Comparison of ENCODE assay signal across 2 cellular contexts in the genomic region with DNA sequence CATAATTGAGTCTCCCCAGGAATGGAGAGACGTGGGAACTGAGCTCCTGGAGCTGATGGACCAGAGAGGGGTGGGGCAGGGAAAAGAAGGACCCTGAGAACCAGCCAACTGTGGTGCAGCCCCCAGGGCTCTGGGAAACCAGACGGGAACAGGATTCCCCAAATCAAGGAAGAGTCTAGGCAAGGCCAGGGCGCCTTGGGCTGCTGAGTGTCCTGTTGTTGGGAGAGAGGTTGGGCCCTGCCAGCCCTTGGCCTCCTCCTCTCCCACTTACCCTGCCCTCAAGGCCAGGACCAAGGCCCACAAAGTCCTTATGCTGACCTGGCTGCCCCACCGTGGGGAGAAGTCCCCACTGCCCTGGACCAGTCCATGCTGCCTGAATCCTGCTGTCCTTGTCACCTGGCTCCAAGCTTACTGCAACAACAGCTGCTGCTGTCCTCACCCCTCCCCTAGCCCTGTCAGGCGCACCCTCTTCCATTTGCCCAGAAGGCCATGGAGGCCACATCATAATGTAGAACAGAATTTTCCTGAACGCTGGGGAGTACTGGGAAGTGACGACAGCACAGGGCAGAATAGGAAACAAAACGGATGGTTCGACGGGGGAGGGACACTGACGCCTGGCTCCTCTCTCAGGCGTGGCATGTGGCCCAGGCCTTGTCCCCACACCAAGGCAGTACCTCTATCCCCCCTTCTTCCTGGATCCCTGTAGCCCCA.
TF ChIP-seq lines count a peak whose summit lies in the region.

No MANE protein-coding gene starts in this region.

TF ChIP-seq in IMR-90, 13 proteins besides CTCF, POLR2A, EP300 and RAD21:
- no peak for TF ChIP-seq RFX5 (IDR thresholded peaks at IDR 0.05; ENCODE audit: low read depth, low read length)
- TF ChIP-seq NFE2L2 (IDR thresholded peaks at IDR 0.05; ENCODE audit: low read depth, low read length), result no peak
- TF ChIP-seq, protein P1, sequence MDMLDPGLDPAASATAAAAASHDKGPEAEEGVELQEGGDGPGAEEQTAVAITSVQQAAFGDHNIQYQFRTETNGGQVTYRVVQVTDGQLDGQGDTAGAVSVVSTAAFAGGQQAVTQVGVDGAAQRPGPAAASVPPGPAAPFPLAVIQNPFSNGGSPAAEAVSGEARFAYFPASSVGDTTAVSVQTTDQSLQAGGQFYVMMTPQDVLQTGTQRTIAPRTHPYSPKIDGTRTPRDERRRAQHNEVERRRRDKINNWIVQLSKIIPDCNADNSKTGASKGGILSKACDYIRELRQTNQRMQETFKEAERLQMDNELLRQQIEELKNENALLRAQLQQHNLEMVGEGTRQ (IDR thresholded peaks at IDR 0.05; ENCODE audit: low read depth, low read length), result no peak
- TF ChIP-seq FOS (IDR thresholded peaks at IDR 0.05; ENCODE audit: low read depth, low read length), result no peak
- no peak for TF ChIP-seq CHD1 (IDR thresholded peaks at IDR 0.05; ENCODE audit: low read depth, low read length)
- TF ChIP-seq MAZ (IDR thresholded peaks at IDR 0.05; ENCODE audit: borderline replicate concordance, low read depth, low read length), result no peak

TF ChIP-seq in K562, 482 proteins besides CTCF, POLR2A, EP300 and RAD21:
- TF ChIP-seq L3MBTL2 (IDR thresholded peaks at IDR 0.05) (0 out of 2 replicates have a peak, but pooled peaks have one; percentile 25), ID3 (CRISPR knock-in tag; IDR thresholded peaks at IDR 0.05) (no peak), ID3 (tag; IDR thresholded peaks at IDR 0.05) (0 out of 2 replicates have a peak, but pooled peaks have one; percentile 16), CREBBP (IDR thresholded peaks at IDR 0.05; ENCODE audit: low read depth, low read length) (no peak)
